17 cellular contexts compared by ENCODE assay signal in genomic region chr6:144922120-144922722, GRCh38.
A peak's percentile ranks its signal among the peaks of the same experiment; 100 is the strongest.
DNase-seq lines count a peak whose midpoint lies in the region; ATAC-seq and TF ChIP-seq lines count a peak whose summit lies in the region.
"Had no signal": no experiment of that assay in that cellular context is flagged by ENCODE, and none has a peak within 500 bp of the region (broad histone marks: within the 10 kb centered on the region; RNA-seq: fewer than 3 reads in every experiment).

No MANE protein-coding gene starts in this region.

- H4K20me1 ChIP-seq in GM23338 (replicated peaks; ENCODE audit: insufficient read depth) = no peaks in the 10 kb centered on the region

- H3K9me2 ChIP-seq in GM23338 (ENCODE audit: insufficient read depth) = peaks cover 6% of the 10 kb centered on the region; the same call in 1 of the 2 replicates

- peaks cover 8% of the 10 kb centered on the region for H3K27me3 Mint-ChIP-seq in GM23338 (ENCODE audit: insufficient read depth, low read depth, poor library complexity)

- TF ChIP-seq CTCF in foreskin fibroblast (IDR thresholded peaks at IDR 0.05; ENCODE audit: low read depth, low read length) = no peak
- TF ChIP-seq CTCF in gastrocnemius medialis (IDR thresholded peaks at IDR 0.05 in 4 of 5, conservative IDR thresholded peaks at IDR 0.05 in 1 of 5) = no peak
- no peak for TF ChIP-seq CTCF in GM23338 (conservative IDR thresholded peaks at IDR 0.05; ENCODE audit: low read depth in 2 of 2)

- H3K4me3 ChIP-seq in SJSA1 (no peak overlapping the region), foreskin fibroblast (ENCODE audit: low read depth in 1 of 2, low read length in 2 of 2) (no peak overlapping the region), gastrocnemius medialis (no peak overlapping the region), GM23338 (no peak overlapping the region)
- H3K4me3 ChIP-seq: ascending aorta, sigmoid colon, testis had no signal

- no peak overlapping the region for H2AFZ ChIP-seq in GM23338

- intact Hi-C loops in gastrocnemius medialis (cut with DNase I; ENCODE audit: low total_unique reads) = no loop called here

- H3K36me3 ChIP-seq in SJSA1 (no peaks in the 10 kb centered on the region), gastrocnemius medialis (no peaks in the 10 kb centered on the region), GM23338 (ENCODE audit: insufficient read depth) (peaks cover 7% of the 10 kb centered on the region)
- H3K36me3 ChIP-seq: ascending aorta, sigmoid colon had no signal

- H3K9me3 ChIP-seq in SJSA1 (replicated peaks) = no peaks in the 10 kb centered on the region
- H3K9me3 ChIP-seq in gastrocnemius medialis = no peaks in the 10 kb centered on the region
- H3K9me3 ChIP-seq: ascending aorta, sigmoid colon, testis had no signal

- TF ChIP-seq POLR2A in gastrocnemius medialis (IDR thresholded peaks at IDR 0.05) = no peak

- no peaks in the 10 kb centered on the region for H3K79me2 ChIP-seq in GM23338 (replicated peaks; ENCODE audit: insufficient read depth)

- no peak overlapping the region for H3K27ac Mint-ChIP-seq in GM23338
- H3K27ac Mint-ChIP-seq: WTC11 had no signal

- H3K4me3 Mint-ChIP-seq in GM23338 = no peak overlapping the region
- H3K4me3 Mint-ChIP-seq: activated T-cell treated with anti-CD3 and anti-CD28 coated beads, Interleukin-2, amount 50 U/mL, for 4 hours; WTC11 had no signal

- no peaks in the 10 kb centered on the region for H3F3A ChIP-seq in GM23338 (replicated peaks; ENCODE audit: low read depth)

- H3K4me1 ChIP-seq in SJSA1 (replicated peaks) (peaks cover 27% of the 10 kb centered on the region), gastrocnemius medialis (no peaks in the 10 kb centered on the region), GM23338 (ENCODE audit: insufficient read depth) (peaks cover 19% of the 10 kb centered on the region)
- H3K4me1 ChIP-seq: ascending aorta, sigmoid colon, testis had no signal

- H3K27ac ChIP-seq in SJSA1 (peak overlapping the region; percentile 85; the same call in 1 of the 2 replicates), gastrocnemius medialis (no peak overlapping the region), GM23338 (ENCODE audit: low read depth) (no peak overlapping the region)
- H3K27ac ChIP-seq: ascending aorta, sigmoid colon, testis had no signal

- in situ Hi-C loops in gastrocnemius medialis (cut with MboI; ENCODE audit: low sequenced_read_pairs in 4 of 4) = no loop called here

- peaks cover 3% of the 10 kb centered on the region; the same call in 2 of the 3 replicates for H3K36me3 Mint-ChIP-seq in GM23338 (ENCODE audit: low read depth)

- peaks cover 23% of the 10 kb centered on the region for H3K4me1 Mint-ChIP-seq in GM23338

- H3K27me3 ChIP-seq in SJSA1 (replicated peaks) = no peaks in the 10 kb centered on the region
- no peaks in the 10 kb centered on the region for H3K27me3 ChIP-seq in gastrocnemius medialis
- no peaks in the 10 kb centered on the region for H3K27me3 ChIP-seq in GM23338 (ENCODE audit: insufficient read depth)
- H3K27me3 ChIP-seq: ascending aorta, sigmoid colon, testis had no signal

- H3K4me2 ChIP-seq in GM23338 = no peak overlapping the region

- DNase-seq in GM04503 (ENCODE audit: low read depth) (peak; percentile 72), SJSA1 (ENCODE audit: low read depth in 1 of 2, low spot score in 2 of 2) (no peak), foreskin fibroblast (peak; percentile 86 to 93), gastrocnemius medialis (peak; percentile 2 to 17), nucleus accumbens (lab: John Stamatoyannopoulos, UW) (no peak), GM23338 (ENCODE audit: low spot score) (no peak)
- no peak for DNase-seq in activated CD4-positive, alpha-beta T cell treated with anti-CD3 and anti-CD28 coated beads for 48 hours
- DNase-seq: activated T-cell treated with anti-CD3 and anti-CD28 coated beads, Interleukin-2, amount 50 U/mL, for 4 hours; effector memory CD4-positive, alpha-beta T cell; GOT3; NCI-H1417 treated with DMSO at 0.1 percent for 48 hours; NCI-H526; sigmoid colon; testis had no signal

- ATAC-seq in gastrocnemius medialis (peak in 1 of 2 donors; percentile 63), GM18909 (IDR thresholded peaks at IDR 0.05; ENCODE audit: poor library complexity, unreplicated experiment) (no peak), GM23338 (no peak)
- ATAC-seq: activated T-cell treated with anti-CD3 and anti-CD28 coated beads, Interleukin-2, amount 50 U/mL, for 4 hours; WTC11 had no signal

- peaks cover 6% of the 10 kb centered on the region; the same call in 2 of the 3 replicates for H3K9me3 Mint-ChIP-seq in GM23338
- H3K9me3 Mint-ChIP-seq: activated T-cell treated with anti-CD3 and anti-CD28 coated beads, Interleukin-2, amount 50 U/mL, for 4 hours had no signal

TF ChIP-seq in GM23338, 12 proteins besides CTCF, POLR2A, EP300 and RAD21:
- TF ChIP-seq STAT1 (IDR thresholded peaks at IDR 0.05; ENCODE audit: unreplicated experiment) (no peak), ZNF114 (CRISPR knock-in tag; IDR thresholded peaks at IDR 0.05) (no peak)

Comparison
In these comparisons a context has a peak if more than half of its experiments do, and no peak if none do; other contexts are left out.
1. DNase-seq: peak in GM04503 (single experiment), foreskin fibroblast (2 of 2) and gastrocnemius medialis (2 of 2); none in SJSA1 (0 of 2), nucleus accumbens (0 of 56), activated CD4-positive, alpha-beta T cell treated with anti-CD3 and anti-CD28 coated beads for 48 hours (single experiment) and GM23338 (single experiment).